In the genomic region with DNA sequence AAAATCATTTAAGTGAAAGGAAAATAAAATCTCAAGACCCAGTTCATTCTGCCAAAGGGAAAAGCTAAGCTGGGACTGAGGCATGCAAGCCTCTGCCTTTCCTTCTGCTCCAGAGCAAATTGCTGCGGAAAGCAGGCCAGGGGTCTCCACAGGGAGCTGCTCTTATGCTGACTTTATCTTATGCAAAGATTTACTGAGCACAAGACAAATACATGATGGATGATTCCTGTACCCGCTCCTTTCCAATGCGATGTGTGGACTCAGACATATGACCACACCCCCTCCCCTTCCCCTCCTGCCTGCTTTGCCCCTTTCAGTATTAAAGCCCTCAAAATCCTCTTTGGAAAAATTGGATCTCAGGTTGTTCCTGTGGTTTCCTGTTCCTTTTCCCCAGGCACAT, we compare ENCODE assay signal across 23 cellular contexts.
A peak's percentile ranks its signal among the peaks of the same experiment; 100 is the strongest.
DNase-seq lines count a peak whose midpoint lies in the region; ATAC-seq and TF ChIP-seq lines count a peak whose summit lies in the region.
"Had no signal": no experiment of that assay in that cellular context is flagged by ENCODE, and none has a peak within 500 bp of the region (broad histone marks: within the 10 kb centered on the region; RNA-seq: fewer than 3 reads in every experiment).

No MANE protein-coding gene starts in this region.

- H3F3A ChIP-seq in Loucy (ENCODE audit: low read depth), result no peaks in the 10 kb centered on the region

- H3K36me3 ChIP-seq in Loucy (ENCODE audit: insufficient read depth, low read length) (no peaks in the 10 kb centered on the region), WERI-Rb-1 (no peaks in the 10 kb centered on the region)
- H3K36me3 ChIP-seq: BLaER1 treated with 17β-estradiol and CSF1 and Interleukin-3, amounts not matched to agents 10 nM and 100 nM; MG63 had no signal

- H3K9ac ChIP-seq in Loucy (ENCODE audit: low read depth, low read length, poor library complexity, severe bottlenecking), result peak overlapping the region; percentile 21
- H3K9ac ChIP-seq: BLaER1 treated with 17β-estradiol and CSF1 and Interleukin-3, amounts not matched to agents 10 nM and 100 nM had no signal

- H3K4me3 Mint-ChIP-seq in progenitor cell of endocrine pancreas (ENCODE audit: low read depth), result peak overlapping the region; percentile 42
- no peak overlapping the region for H3K4me3 Mint-ChIP-seq in activated T-helper 1 cell treated with anti-CD3 and anti-CD28 coated beads, Interleukin-12 subunit alpha, Interleukin-12 subunit beta, Interleukin-2, Interleukin-4 antibody, amounts not matched to agents 30 ng/mL and 10 ng/mL and 1 ng/mL, durations not matched to agents 14 hours and 24 hours and 36 hours
- H3K4me3 Mint-ChIP-seq: CD8-positive, alpha-beta T cell had no signal

- no peak overlapping the region for H3K4me3 ChIP-seq in Loucy (ENCODE audit: low read length, poor library complexity, severe bottlenecking)
- H3K4me3 ChIP-seq in WERI-Rb-1 (ENCODE audit: low read depth, low read length), result peak overlapping the region; percentile 11
- no peak overlapping the region for H3K4me3 ChIP-seq in foreskin fibroblast (ENCODE audit: low read depth in 1 of 2, low read length in 2 of 2)
- H3K4me3 ChIP-seq: BLaER1 treated with 17β-estradiol and CSF1 and Interleukin-3, amounts not matched to agents 10 nM and 100 nM; MG63; SK-N-MC had no signal

- DNase-seq in NCI-H1417 (lab: John Stamatoyannopoulos, UW), result peak in 2 of 3 experiments; percentile 19 to 43
- DNase-seq in NCI-H1417 treated with DMSO at 0.1 percent for 48 hours (lab: John Stamatoyannopoulos, UW), result no peak
- DNase-seq in WERI-Rb-1, result peak; percentile 79
- DNase-seq in progenitor cell of endocrine pancreas (ENCODE audit: low spot score, unreplicated experiment), result no peak
- DNase-seq in activated T-helper 1 cell treated with anti-CD3 and anti-CD28 coated beads, Interleukin-12 subunit alpha, Interleukin-12 subunit beta, Interleukin-2, Interleukin-4 antibody, amounts not matched to agents 30 ng/mL and 10 ng/mL and 1 ng/mL, durations not matched to agents 14 hours and 24 hours and 36 hours (ENCODE audit: low spot score), result no peak
- no peak for DNase-seq in foreskin fibroblast
- DNase-seq: ACHN; CD8-positive, alpha-beta T cell; Karpas-422; MG63; NCI-H1048; NCI-H1436 treated with DMSO at 0.1 percent for 48 hours; NCI-H1930; NCI-H2171; NCI-H524; NK-92 treated with Interleukin-12 subunit alpha and Interleukin-12 subunit beta, amount 100 ng/mL, for 24 hours; SHP77 treated with DMSO at 0.1 percent for 48 hours had no signal

- no peaks in the 10 kb centered on the region for H3K9me3 Mint-ChIP-seq in progenitor cell of endocrine pancreas (ENCODE audit: low read depth)
- H3K9me3 Mint-ChIP-seq in activated T-helper 1 cell treated with anti-CD3 and anti-CD28 coated beads, Interleukin-12 subunit alpha, Interleukin-12 subunit beta, Interleukin-2, Interleukin-4 antibody, amounts not matched to agents 30 ng/mL and 10 ng/mL and 1 ng/mL, durations not matched to agents 14 hours and 24 hours and 36 hours, result no peaks in the 10 kb centered on the region
- H3K9me3 Mint-ChIP-seq: CD8-positive, alpha-beta T cell had no signal

- no peaks in the 10 kb centered on the region for H3K9me2 ChIP-seq in Loucy (replicated peaks; ENCODE audit: low read depth, low read length)

- peaks cover 64% of the 10 kb centered on the region for H3K27me3 Mint-ChIP-seq in progenitor cell of endocrine pancreas
- H3K27me3 Mint-ChIP-seq in activated T-helper 1 cell treated with anti-CD3 and anti-CD28 coated beads, Interleukin-12 subunit alpha, Interleukin-12 subunit beta, Interleukin-2, Interleukin-4 antibody, amounts not matched to agents 30 ng/mL and 10 ng/mL and 1 ng/mL, durations not matched to agents 14 hours and 24 hours and 36 hours (ENCODE audit: insufficient read depth), result peaks cover 12% of the 10 kb centered on the region

- H3K27me3 ChIP-seq in Loucy (ENCODE audit: insufficient read depth, low read length, poor library complexity, severe bottlenecking) (no peaks in the 10 kb centered on the region), WERI-Rb-1 (ENCODE audit: insufficient read depth, low read depth, severe bottlenecking) (no peaks in the 10 kb centered on the region)
- H3K27me3 ChIP-seq: BLaER1 treated with 17β-estradiol and CSF1 and Interleukin-3, amounts not matched to agents 10 nM and 100 nM; MG63 had no signal

- peaks cover 53% of the 10 kb centered on the region for H3K4me1 Mint-ChIP-seq in progenitor cell of endocrine pancreas (ENCODE audit: low read depth)
- H3K4me1 Mint-ChIP-seq in activated T-helper 1 cell treated with anti-CD3 and anti-CD28 coated beads, Interleukin-12 subunit alpha, Interleukin-12 subunit beta, Interleukin-2, Interleukin-4 antibody, amounts not matched to agents 30 ng/mL and 10 ng/mL and 1 ng/mL, durations not matched to agents 14 hours and 24 hours and 36 hours (ENCODE audit: low read depth), result peaks cover 6% of the 10 kb centered on the region

- no peak overlapping the region for H2AFZ ChIP-seq in Loucy (ENCODE audit: low read length)

- H3K4me1 ChIP-seq in Loucy (ENCODE audit: insufficient read depth, low read length, poor library complexity, severe bottlenecking), result no peaks in the 10 kb centered on the region

- no peaks in the 10 kb centered on the region for H3K36me3 Mint-ChIP-seq in progenitor cell of endocrine pancreas (ENCODE audit: insufficient read depth)
- no peaks in the 10 kb centered on the region for H3K36me3 Mint-ChIP-seq in activated T-helper 1 cell treated with anti-CD3 and anti-CD28 coated beads, Interleukin-12 subunit alpha, Interleukin-12 subunit beta, Interleukin-2, Interleukin-4 antibody, amounts not matched to agents 30 ng/mL and 10 ng/mL and 1 ng/mL, durations not matched to agents 14 hours and 24 hours and 36 hours (ENCODE audit: low read depth)
- H3K36me3 Mint-ChIP-seq: CD8-positive, alpha-beta T cell had no signal

- ATAC-seq in GM21526 (IDR thresholded peaks at IDR 0.05; ENCODE audit: low FRiP score, unreplicated experiment), result no peak
- ATAC-seq: CD8-positive, alpha-beta T cell had no signal

- TF ChIP-seq CTCF in Loucy (conservative IDR thresholded peaks at IDR 0.05; ENCODE audit: low read length) (no peak), WERI-Rb-1 (IDR thresholded peaks at IDR 0.05; ENCODE audit: low read depth, low read length) (no peak), progenitor cell of endocrine pancreas (IDR thresholded peaks at IDR 0.05; ENCODE audit: unreplicated experiment) (no peak), foreskin fibroblast (IDR thresholded peaks at IDR 0.05; ENCODE audit: low read depth, low read length) (no peak)

- H3K27ac ChIP-seq in WERI-Rb-1, result peak overlapping the region; percentile 79
- H3K27ac ChIP-seq: 22Rv1; BLaER1 treated with 17β-estradiol and CSF1 and Interleukin-3, amounts not matched to agents 10 nM and 100 nM; RWPE1; SK-N-MC had no signal

- no peaks in the 10 kb centered on the region for H3K79me2 ChIP-seq in Loucy (ENCODE audit: insufficient read depth, low read length)

- H3K27ac Mint-ChIP-seq in progenitor cell of endocrine pancreas, result no peak overlapping the region
- no peak overlapping the region for H3K27ac Mint-ChIP-seq in activated T-helper 1 cell treated with anti-CD3 and anti-CD28 coated beads, Interleukin-12 subunit alpha, Interleukin-12 subunit beta, Interleukin-2, Interleukin-4 antibody, amounts not matched to agents 30 ng/mL and 10 ng/mL and 1 ng/mL, durations not matched to agents 14 hours and 24 hours and 36 hours
- H3K27ac Mint-ChIP-seq: CD8-positive, alpha-beta T cell had no signal

- no peak overlapping the region for H3K4me2 ChIP-seq in Loucy (ENCODE audit: low read depth, low read length, poor library complexity, severe bottlenecking)
- H3K4me2 ChIP-seq: BLaER1 treated with 17β-estradiol and CSF1 and Interleukin-3, amounts not matched to agents 10 nM and 100 nM had no signal

- intact Hi-C loops in activated T-helper 1 cell treated with anti-CD3 and anti-CD28 coated beads, Interleukin-12 subunit alpha, Interleukin-12 subunit beta, Interleukin-2, Interleukin-4 antibody, amounts not matched to agents 30 ng/mL and 10 ng/mL and 1 ng/mL, durations not matched to agents 14 hours and 24 hours and 36 hours (cut with micrococcal nuclease), result no loop called here

- H4K20me1 ChIP-seq in Loucy (ENCODE audit: insufficient read depth, low read length, poor library complexity, severe bottlenecking), result no peaks in the 10 kb centered on the region
- H4K20me1 ChIP-seq: BLaER1 treated with 17β-estradiol and CSF1 and Interleukin-3, amounts not matched to agents 10 nM and 100 nM had no signal

- no peaks in the 10 kb centered on the region for H3K9me3 ChIP-seq in Loucy (ENCODE audit: insufficient read depth, low read depth, low read length)
- no peaks in the 10 kb centered on the region for H3K9me3 ChIP-seq in WERI-Rb-1 (ENCODE audit: severe bottlenecking)
- H3K9me3 ChIP-seq: BLaER1 treated with 17β-estradiol and CSF1 and Interleukin-3, amounts not matched to agents 10 nM and 100 nM; MG63 had no signal

Comparison
In these comparisons a context has a peak if more than half of its experiments do, and no peak if none do; other contexts are left out.
1. DNase-seq: peak in NCI-H1417 (2 of 3) and WERI-Rb-1 (single experiment); none in NCI-H1417 treated with DMSO at 0.1 percent for 48 hours (single experiment), progenitor cell of endocrine pancreas (single experiment), activated T-helper 1 cell treated with anti-CD3 and anti-CD28 coated beads, Interleukin-12 subunit alpha, Interleukin-12 subunit beta, Interleukin-2, Interleukin-4 antibody, amounts not matched to agents 30 ng/mL and 10 ng/mL and 1 ng/mL, durations not matched to agents 14 hours and 24 hours and 36 hours (single experiment) and foreskin fibroblast (0 of 2).